8 cellular contexts compared by ENCODE assay signal in the genomic region with DNA sequence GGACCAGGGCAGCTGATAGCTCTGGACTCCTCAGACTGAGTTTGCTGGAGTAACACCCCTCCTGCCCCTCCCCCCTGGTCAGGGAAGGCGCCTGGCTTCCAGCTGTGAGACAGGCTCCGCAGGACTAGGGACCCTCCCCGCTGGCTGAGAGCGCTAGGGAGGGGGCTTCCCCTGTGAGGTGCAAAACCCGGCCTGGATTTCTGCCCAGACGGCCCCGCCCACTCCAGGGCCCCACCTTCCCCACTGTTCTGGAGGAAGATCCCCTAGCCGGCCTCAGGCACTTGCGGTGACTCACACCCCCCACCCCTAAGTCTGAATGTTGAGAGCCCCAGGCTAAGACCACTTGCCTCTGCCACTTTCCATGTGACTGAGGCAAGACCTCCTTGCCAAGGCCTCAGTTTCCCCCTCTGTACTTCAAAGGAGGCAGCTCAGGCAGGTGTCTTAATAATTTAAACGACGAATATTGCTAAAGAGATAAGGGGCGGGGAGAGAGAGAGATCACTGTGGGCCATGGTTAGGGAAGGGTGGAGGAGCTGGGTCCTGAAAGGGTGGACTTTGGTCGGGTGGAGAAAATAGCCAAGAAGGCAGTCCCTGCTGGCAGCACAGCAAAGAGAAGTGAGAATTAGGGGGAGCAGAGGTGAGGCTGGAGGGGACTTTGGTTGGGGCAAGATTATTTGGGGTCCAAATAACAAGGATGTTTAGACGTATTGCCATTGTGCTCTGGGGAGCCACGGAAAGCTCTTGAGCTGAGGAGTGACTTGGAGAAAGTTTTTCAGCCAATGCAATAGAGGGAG. TPM values are rescaled to one million over a fixed set of nuclear protein-coding genes. Genes with fewer than 3 reads are reported as not detected.
DNase-seq lines count a peak whose midpoint lies in the region; ATAC-seq, FAIRE-seq and TF ChIP-seq lines count a peak whose summit lies in the region.

No MANE protein-coding gene starts in this region.

- in situ Hi-C loops in Caki2 (cut with HindIII; ENCODE audit: low pct_unique_long_range_greater_than_20kb, low sequenced_read_pairs): no loop called here

- H3K4me2 ChIP-seq in Loucy (ENCODE audit: low read depth, low read length, poor library complexity, severe bottlenecking): peak overlapping the region; percentile 97

- FAIRE-seq in RCC 7860 (lab: Jason Lieb, UNC): no peak

- H3K27me3 Mint-ChIP-seq in activated T-cell treated with anti-CD3 and anti-CD28 coated beads, Interleukin-2, amount 50 U/mL, for 72 hours (ENCODE audit: low read depth): peaks cover 54% of the 10 kb centered on the region

- peaks cover 79% of the 10 kb centered on the region for H3K4me1 ChIP-seq in Loucy (ENCODE audit: insufficient read depth, low read length, poor library complexity, severe bottlenecking)

- no peaks in the 10 kb centered on the region for H3K9me2 ChIP-seq in Loucy (replicated peaks; ENCODE audit: low read depth, low read length)

- no peak for TF ChIP-seq CTCF in Loucy (conservative IDR thresholded peaks at IDR 0.05; ENCODE audit: low read length)

- H3K27me3 ChIP-seq in Loucy (ENCODE audit: insufficient read depth, low read length, poor library complexity, severe bottlenecking): no peaks in the 10 kb centered on the region

- H3K4me3 Mint-ChIP-seq in activated T-cell treated with anti-CD3 and anti-CD28 coated beads, Interleukin-2, amount 50 U/mL, for 72 hours: peak overlapping the region; percentile 69 to 70

- H3K36me3 ChIP-seq in Loucy (ENCODE audit: insufficient read depth, low read length): no peaks in the 10 kb centered on the region

- ATAC-seq in activated T-cell treated with anti-CD3 and anti-CD28 coated beads, Interleukin-2, amount 50 U/mL, for 72 hours (replicated peaks in 1 of 2): peak; percentile 48 to 50

- peaks cover 9% of the 10 kb centered on the region for H3K4me1 Mint-ChIP-seq in activated T-cell treated with anti-CD3 and anti-CD28 coated beads, Interleukin-2, amount 50 U/mL, for 72 hours (ENCODE audit: low read depth)

- no peaks in the 10 kb centered on the region for H3K9me3 Mint-ChIP-seq in activated T-cell treated with anti-CD3 and anti-CD28 coated beads, Interleukin-2, amount 50 U/mL, for 72 hours

- peak; percentile 48 for DNase-seq in Caki2 (ENCODE audit: low read depth)
- DNase-seq in activated T-cell treated with anti-CD3 and anti-CD28 coated beads, Interleukin-2, amount 50 U/mL, for 72 hours: peak; percentile 35 to 48
- DNase-seq in iPS-NIHi7 (ENCODE audit: extremely low spot score): peak; percentile 84
- peak; percentile 56 for DNase-seq in stimulated activated CD8-positive, alpha-beta memory T cell treated with anti-CD3 and anti-CD28 coated beads, Interleukin-4, amount 100 ng/mL, for 48 hours
- no peak for DNase-seq in T1000 (lab: John Stamatoyannopoulos, UW)
- DNase-seq in activated effector memory CD4-positive, alpha-beta T cell treated with Interleukin-2 at 50 U/mL for 16 hours: no peak
- no peak for DNase-seq in RCC 7860 (ENCODE audit: low spot score)

- no peaks in the 10 kb centered on the region for H4K20me1 ChIP-seq in Loucy (ENCODE audit: insufficient read depth, low read length, poor library complexity, severe bottlenecking)

- H3K9ac ChIP-seq in Loucy (ENCODE audit: low read depth, low read length, poor library complexity, severe bottlenecking): no peak overlapping the region

- H2AFZ ChIP-seq in Loucy (ENCODE audit: low read length): peak overlapping the region; percentile 83; the same call in 1 of the 2 replicates

- H3K4me3 ChIP-seq in Loucy (ENCODE audit: low read length, poor library complexity, severe bottlenecking): peak overlapping the region; percentile 39

- no peaks in the 10 kb centered on the region for H3K36me3 Mint-ChIP-seq in activated T-cell treated with anti-CD3 and anti-CD28 coated beads, Interleukin-2, amount 50 U/mL, for 72 hours (ENCODE audit: insufficient read depth in 2 of 2)

- H3F3A ChIP-seq in Loucy (ENCODE audit: low read depth): peaks cover 5% of the 10 kb centered on the region; the same call in 1 of the 2 replicates

- H3K79me2 ChIP-seq in Loucy (ENCODE audit: insufficient read depth, low read length): peaks cover 18% of the 10 kb centered on the region; the same call in 1 of the 2 replicates

- no peaks in the 10 kb centered on the region for H3K9me3 ChIP-seq in Loucy (ENCODE audit: insufficient read depth, low read depth, low read length)

- no peak overlapping the region for H3K27ac Mint-ChIP-seq in activated T-cell treated with anti-CD3 and anti-CD28 coated beads, Interleukin-2, amount 50 U/mL, for 72 hours

RNA-seq across cellular contexts. Expression of gene DAB2IP, which starts 1.0 kb away (rescaled TPM):
- 0.84 and 1.8 TPM in 2 replicates for total RNA-seq in Caki2 (2014; rRNA removed; shearing (Covaris generic); ENCODE audit: low replicate concordance)
- under 1 TPM; 0.35 to 0.74 TPM for total RNA-seq in activated T-cell treated with anti-CD3 and anti-CD28 coated beads, Interleukin-2, amount 50 U/mL, for 72 hours

Comparison
In these comparisons a context has a peak if more than half of its experiments do, and no peak if none do; other contexts are left out.
1. DNase-seq: peak in Caki2 (single experiment), activated T-cell treated with anti-CD3 and anti-CD28 coated beads, Interleukin-2, amount 50 U/mL, for 72 hours (2 of 2), iPS-NIHi7 (single experiment) and stimulated activated CD8-positive, alpha-beta memory T cell treated with anti-CD3 and anti-CD28 coated beads, Interleukin-4, amount 100 ng/mL, for 48 hours (single experiment); none in T1000 (single experiment), activated effector memory CD4-positive, alpha-beta T cell treated with Interleukin-2 at 50 U/mL for 16 hours (single experiment) and RCC 7860 (single experiment).